16 cellular contexts compared by ENCODE assay signal in the genomic region with DNA sequence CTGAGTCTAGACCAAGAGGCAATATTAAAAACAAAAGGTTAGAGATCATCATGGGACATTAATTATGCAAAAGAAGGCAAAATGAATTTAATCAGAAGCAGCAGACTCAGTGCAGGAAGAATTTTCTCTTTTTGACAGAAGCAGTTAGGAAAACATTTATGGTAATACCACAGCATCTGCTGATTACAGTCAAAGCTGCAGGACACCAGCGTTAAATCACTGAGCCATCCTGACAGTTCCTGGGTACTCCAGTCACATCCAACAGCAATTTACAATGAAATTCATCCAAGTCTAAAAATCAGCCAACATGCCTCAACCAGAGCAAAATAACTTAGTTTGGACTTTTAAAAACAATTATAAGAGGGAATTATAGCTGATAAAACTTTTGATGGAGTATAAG.
"Had no signal": no experiment of that assay in that cellular context is flagged by ENCODE, and none has a peak within 500 bp of the region (broad histone marks: within the 10 kb centered on the region; RNA-seq: fewer than 3 reads in every experiment).

No MANE protein-coding gene starts in this region.

- H3K4me3 Mint-ChIP-seq: activated CD8-positive, alpha-beta T cell treated with anti-CD3 and anti-CD28 coated beads for 36 hours; activated T-cell treated with anti-CD3 and anti-CD28 coated beads, Interleukin-2, amount 50 U/mL, for 72 hours; nephron progenitor cell had no signal

- H3K4me3 ChIP-seq: ascending aorta, colonic mucosa, heart left ventricle, left ventricle myocardium inferior, ovary, skin epidermis had no signal

- H3K27ac Mint-ChIP-seq: activated CD8-positive, alpha-beta T cell treated with anti-CD3 and anti-CD28 coated beads for 36 hours; activated T-cell treated with anti-CD3 and anti-CD28 coated beads, Interleukin-2, amount 50 U/mL, for 72 hours had no signal

- H3K4me1 ChIP-seq: ascending aorta, colonic mucosa, heart left ventricle, left ventricle myocardium inferior had no signal

- H3K9me3 ChIP-seq: ascending aorta, colonic mucosa, heart left ventricle, left ventricle myocardium inferior, ovary had no signal

- DNase-seq: activated CD4-positive, alpha-beta T cell treated with anti-CD3 and anti-CD28 coated beads for 4 hours; activated CD8-positive, alpha-beta memory T cell treated with anti-CD3 and anti-CD28 coated beads, Interleukin-2, amount 50 U/mL, for 4 hours; activated CD8-positive, alpha-beta T cell treated with anti-CD3 and anti-CD28 coated beads for 36 hours; activated T-cell treated with anti-CD3 and anti-CD28 coated beads, Interleukin-2, amount 50 U/mL, for 72 hours; colonic mucosa; foreskin melanocyte; heart left ventricle; islet precursor cell; left ventricle myocardium inferior; mesenchymal stem cell; nephron progenitor cell; ovary; T-helper 9 cell; WERI-Rb-1 had no signal

- H3K27ac ChIP-seq: ascending aorta, colonic mucosa, heart left ventricle, left ventricle myocardium inferior, ovary, skin epidermis, WERI-Rb-1 had no signal

- H3K27me3 ChIP-seq: ascending aorta, colonic mucosa, heart left ventricle, ovary had no signal

- H3K27me3 Mint-ChIP-seq: activated CD8-positive, alpha-beta T cell treated with anti-CD3 and anti-CD28 coated beads for 36 hours had no signal

- H3K9me3 Mint-ChIP-seq: activated CD8-positive, alpha-beta T cell treated with anti-CD3 and anti-CD28 coated beads for 36 hours; activated T-cell treated with anti-CD3 and anti-CD28 coated beads, Interleukin-2, amount 50 U/mL, for 72 hours; nephron progenitor cell had no signal

- ATAC-seq: activated CD8-positive, alpha-beta T cell treated with anti-CD3 and anti-CD28 coated beads for 36 hours; activated T-cell treated with anti-CD3 and anti-CD28 coated beads, Interleukin-2, amount 50 U/mL, for 72 hours; heart left ventricle had no signal

- H3K36me3 ChIP-seq: ascending aorta, colonic mucosa, heart left ventricle, left ventricle myocardium inferior, ovary, WERI-Rb-1 had no signal
